Comparison of ENCODE assay signal across 8 cellular contexts in the genomic region with DNA sequence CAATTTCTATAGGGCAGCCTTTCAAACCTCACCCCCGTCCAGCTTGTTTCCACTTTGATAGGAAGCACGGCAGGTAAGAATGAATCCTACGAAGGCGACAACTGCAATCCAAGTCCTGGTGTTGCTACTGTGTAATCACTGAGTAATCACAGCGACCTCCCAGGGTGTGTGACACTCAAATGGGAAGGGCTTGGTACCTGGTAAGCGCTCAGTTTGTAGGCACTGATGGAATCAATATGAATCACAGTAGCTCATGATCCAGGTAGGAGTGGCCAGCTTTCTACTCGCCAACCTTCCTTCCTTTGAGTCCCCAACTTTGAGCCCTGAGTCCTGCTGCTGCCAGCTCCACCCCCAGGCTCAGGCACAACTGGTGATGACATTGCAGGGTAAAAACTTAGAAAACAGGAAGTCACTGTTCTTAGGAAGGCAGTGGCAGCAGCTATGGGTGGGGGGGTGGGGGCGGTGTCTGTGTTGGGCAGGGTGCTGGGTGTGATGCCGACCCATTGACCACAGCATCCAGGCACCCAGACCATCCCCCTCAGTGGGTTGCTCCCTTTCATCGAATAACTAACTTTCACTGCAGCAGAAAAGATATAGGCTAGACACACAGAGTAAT.
A peak's percentile ranks its signal among the peaks of the same experiment; 100 is the strongest.
DNase-seq lines count a peak whose midpoint lies in the region; ATAC-seq, FAIRE-seq and TF ChIP-seq lines count a peak whose summit lies in the region.

No MANE protein-coding gene starts in this region.

- H3K27me3 Mint-ChIP-seq in activated naive CD8-positive, alpha-beta T cell treated with anti-CD3 and anti-CD28 coated beads for 36 hours = no peaks in the 10 kb centered on the region

- WGBS in spleen, 5 donors = 21 to 35% (median 25%) methylated on average over 10 of the region's 10 CpGs

- H3K4me3 Mint-ChIP-seq in activated naive CD8-positive, alpha-beta T cell treated with anti-CD3 and anti-CD28 coated beads for 36 hours = peak overlapping the region; percentile 40

- peaks cover 77% of the 10 kb centered on the region for H3K4me1 Mint-ChIP-seq in activated naive CD8-positive, alpha-beta T cell treated with anti-CD3 and anti-CD28 coated beads for 36 hours

- peak; percentile 81 for ATAC-seq in HG03175 (IDR thresholded peaks at IDR 0.05; ENCODE audit: unreplicated experiment)

- no peak for TF ChIP-seq POLR2A in GM12892 (IDR thresholded peaks at IDR 0.05; ENCODE audit: low read depth, low read length)
- TF ChIP-seq POLR2A in spleen (IDR thresholded peaks at IDR 0.05) = no peak

- intact Hi-C loops in spleen (cut with DNase I; ENCODE audit: low total_unique reads) (loop anchor here (10.0 kb wide), 1 partner anchor 183 kb away; no protein-coding TSS in a partner anchor), posterior cingulate gyrus (cut with DNase I) (loop anchor here (10.0 kb wide), 1 partner anchor 543 kb away; no protein-coding TSS in a partner anchor)

- peak overlapping the region in 1 of 8 donors; percentile 48 for H3K4me3 ChIP-seq in spleen

- TF ChIP-seq CTCF in spleen (IDR thresholded peaks at IDR 0.05 in 8 of 11, conservative IDR thresholded peaks at IDR 0.05 in 3 of 11) = no peak

- H3K36me3 Mint-ChIP-seq in activated naive CD8-positive, alpha-beta T cell treated with anti-CD3 and anti-CD28 coated beads for 36 hours = peaks cover 46% of the 10 kb centered on the region

- H3K9me3 Mint-ChIP-seq in activated naive CD8-positive, alpha-beta T cell treated with anti-CD3 and anti-CD28 coated beads for 36 hours = no peaks in the 10 kb centered on the region

- peak overlapping the region; percentile 44 to 89 (median 68) for H3K27ac ChIP-seq in spleen

- no peaks in the 10 kb centered on the region for H3K9me3 ChIP-seq in spleen

- FAIRE-seq in GM12892 (lab: Jason Lieb, UNC) = peak; percentile 21

- H3K27me3 ChIP-seq in spleen (replicated peaks in 1 of 7) = no peaks in the 10 kb centered on the region

- DNase-seq in GM12892 (ENCODE audit: insufficient read length) = no peak
- peak; percentile 38 to 93 (median 65) for DNase-seq in T-helper 1 cell
- peak; percentile 78 for DNase-seq in activated naive CD8-positive, alpha-beta T cell treated with anti-CD3 and anti-CD28 coated beads for 36 hours
- DNase-seq in spleen = peak; percentile 87
- no peak for DNase-seq in posterior cingulate gyrus
- DNase-seq in inferior parietal cortex (ENCODE audit: extremely low spot score) = no peak
- no peak for DNase-seq in superior temporal gyrus (ENCODE audit: extremely low spot score)

- H3K27ac Mint-ChIP-seq in activated naive CD8-positive, alpha-beta T cell treated with anti-CD3 and anti-CD28 coated beads for 36 hours = peak overlapping the region; percentile 90

- peaks cover 9 to 74% (median 32%) of the 10 kb centered on the region in 6 donors for H3K4me1 ChIP-seq in spleen

- H3K36me3 ChIP-seq in spleen = no peaks in the 10 kb centered on the region

Comparison
In these comparisons a context has a peak if more than half of its experiments do, and no peak if none do; other contexts are left out.
1. DNase-seq: peak in T-helper 1 cell (5 of 5), activated naive CD8-positive, alpha-beta T cell treated with anti-CD3 and anti-CD28 coated beads for 36 hours (single experiment) and spleen (single experiment); none in GM12892 (single experiment), posterior cingulate gyrus (0 of 10), inferior parietal cortex (single experiment) and superior temporal gyrus (single experiment).